Comparison of ENCODE assay signal across 1 cellular context in genomic region chr1:210366767-210367166, GRCh38.
A peak's percentile ranks its signal among the peaks of the same experiment; 100 is the strongest.
TF ChIP-seq lines count a peak whose summit lies in the region.

No MANE protein-coding gene starts in this region.

TF ChIP-seq in HepG2, 621 proteins besides CTCF, POLR2A, EP300 and RAD21 (continued from another document and continues in another):
- TF ChIP-seq ZNF512 (CRISPR knock-in tag; IDR thresholded peaks at IDR 0.05) (no peak), NFIB (CRISPR knock-in tag; IDR thresholded peaks at IDR 0.05; ENCODE audit: borderline replicate concordance) (no peak), SOX13 (IDR thresholded peaks at IDR 0.05) (no peak), SOX13 (CRISPR knock-in tag; conservative IDR thresholded peaks at IDR 0.05 in 1 of 2, IDR thresholded peaks at IDR 0.05 in 1 of 2) (peak in 1 of 2 experiments; percentile 48; a peak in 1 of 4 replicates), CBX5 (CRISPR knock-in tag; IDR thresholded peaks at IDR 0.05; ENCODE audit: borderline replicate concordance) (no peak), ZNF333 (CRISPR knock-in tag; IDR thresholded peaks at IDR 0.05; ENCODE audit: borderline replicate concordance) (no peak), ZNF891 (CRISPR knock-in tag; IDR thresholded peaks at IDR 0.05) (no peak), ZNF34 (CRISPR knock-in tag; IDR thresholded peaks at IDR 0.05; ENCODE audit: borderline replicate concordance) (no peak), ZNF691 (CRISPR knock-in tag; IDR thresholded peaks at IDR 0.05; ENCODE audit: borderline replicate concordance, low read depth) (no peak), ZNF564 (CRISPR knock-in tag; IDR thresholded peaks at IDR 0.05) (no peak), TRIM22 (IDR thresholded peaks at IDR 0.05) (no peak), ZNF329 (CRISPR knock-in tag; IDR thresholded peaks at IDR 0.05; ENCODE audit: low read depth) (no peak), ZNF558 (CRISPR knock-in tag; IDR thresholded peaks at IDR 0.05; ENCODE audit: borderline replicate concordance) (no peak), SOX6 (IDR thresholded peaks at IDR 0.05) (no peak), SOX6 (CRISPR knock-in tag; IDR thresholded peaks at IDR 0.05) (peak; percentile 52; the same call in 1 of the 2 replicates), ZBTB39 (CRISPR knock-in tag; IDR thresholded peaks at IDR 0.05) (no peak), TCF7 (IDR thresholded peaks at IDR 0.05; ENCODE audit: low read depth) (no peak), DPF2 (CRISPR knock-in tag; IDR thresholded peaks at IDR 0.05; ENCODE audit: borderline replicate concordance, low read depth) (0 out of 2 replicates have a peak, but pooled peaks have one; percentile 27), MTERF4 (CRISPR knock-in tag; IDR thresholded peaks at IDR 0.05) (no peak), ESRRA (CRISPR knock-in tag; IDR thresholded peaks at IDR 0.05; ENCODE audit: low read depth) (no peak), GMEB2 (CRISPR knock-in tag; IDR thresholded peaks at IDR 0.05; ENCODE audit: low read depth) (no peak), FOXA1 (IDR thresholded peaks at IDR 0.05) (no peak), FOXA1 (CRISPR knock-in tag; IDR thresholded peaks at IDR 0.05) (0 out of 2 replicates have a peak, but pooled peaks have one; percentile 15), SMAD3 (CRISPR knock-in tag; IDR thresholded peaks at IDR 0.05) (no peak), RXRA (CRISPR knock-in tag; IDR thresholded peaks at IDR 0.05) (no peak), ZNF431 (CRISPR knock-in tag; IDR thresholded peaks at IDR 0.05; ENCODE audit: borderline replicate concordance, low read depth) (no peak), ZNF629 (CRISPR knock-in tag; conservative IDR thresholded peaks at IDR 0.05) (no peak), HNRNPLL (IDR thresholded peaks at IDR 0.05; ENCODE audit: low read depth, low read length, poor library complexity, severe bottlenecking) (no peak), NFATC3 (CRISPR knock-in tag; IDR thresholded peaks at IDR 0.05) (no peak), SALL2 (CRISPR knock-in tag; IDR thresholded peaks at IDR 0.05) (no peak), HNF4G (IDR thresholded peaks at IDR 0.05; ENCODE audit: borderline replicate concordance, low read depth, low read length) (no peak), HNF4G (CRISPR knock-in tag; IDR thresholded peaks at IDR 0.05; ENCODE audit: borderline replicate concordance, low read depth) (no peak), ZNF841 (CRISPR knock-in tag; IDR thresholded peaks at IDR 0.05; ENCODE audit: borderline replicate concordance) (no peak), POLR2AphosphoS5 (IDR thresholded peaks at IDR 0.05; ENCODE audit: low read depth, low read length) (no peak), ZNF138 (CRISPR knock-in tag; IDR thresholded peaks at IDR 0.05; ENCODE audit: low read depth) (no peak), SCMH1 (CRISPR knock-in tag; IDR thresholded peaks at IDR 0.05; ENCODE audit: borderline replicate concordance) (no peak), HBP1 (CRISPR knock-in tag; IDR thresholded peaks at IDR 0.05; ENCODE audit: low read depth) (no peak), MLXIP (CRISPR knock-in tag; IDR thresholded peaks at IDR 0.05; ENCODE audit: borderline replicate concordance) (no peak), ZNF256 (CRISPR knock-in tag; conservative IDR thresholded peaks at IDR 0.05) (no peak), ONECUT2 (CRISPR knock-in tag; IDR thresholded peaks at IDR 0.05) (no peak), CEBPG (CRISPR knock-in tag; IDR thresholded peaks at IDR 0.05) (no peak), GATAD2A (CRISPR knock-in tag; IDR thresholded peaks at IDR 0.05) (peak; percentile 60), BRCA1 (CRISPR knock-in tag; IDR thresholded peaks at IDR 0.05) (no peak), RFX3 (CRISPR knock-in tag; IDR thresholded peaks at IDR 0.05) (no peak), ZNF414 (CRISPR knock-in tag; IDR thresholded peaks at IDR 0.05) (no peak), ZBTB7A (CRISPR knock-in tag; IDR thresholded peaks at IDR 0.05) (no peak), PLRG1 (conservative IDR thresholded peaks at IDR 0.05) (no peak), ZNF780A (CRISPR knock-in tag; IDR thresholded peaks at IDR 0.05) (no peak), ZNF142 (CRISPR knock-in tag; IDR thresholded peaks at IDR 0.05) (no peak)
